Comparison of ENCODE assay signal across 9 cellular contexts in genomic region chr10:59880976-59881510, GRCh38. TPM values are rescaled to one million over a fixed set of nuclear protein-coding genes. Genes with fewer than 3 reads are reported as not detected.
A peak's percentile ranks its signal among the peaks of the same experiment; 100 is the strongest.
DNase-seq lines count a peak whose midpoint lies in the region; ATAC-seq, FAIRE-seq and TF ChIP-seq lines count a peak whose summit lies in the region.
"Had no signal": no experiment of that assay in that cellular context is flagged by ENCODE, and none has a peak within 500 bp of the region (broad histone marks: within the 10 kb centered on the region; RNA-seq: fewer than 3 reads in every experiment).

No MANE protein-coding gene starts in this region.

- intact Hi-C loops in right lobe of liver (cut with DNase I) = no loop called here

- peak; percentile 77 for DNase-seq in activated CD8-positive, alpha-beta memory T cell treated with anti-CD3 and anti-CD28 coated beads, Interleukin-2, amount 50 U/mL, for 48 hours
- DNase-seq in stimulated activated CD4-positive, alpha-beta T cell treated with anti-CD3 and anti-CD28 coated beads, Interleukin-4, amount 100 ng/mL, for 1 hour = peak; percentile 63
- DNase-seq in COLO668 (lab: John Stamatoyannopoulos, UW; ENCODE audit: unreplicated experiment) = no peak
- no peak for DNase-seq in right lobe of liver
- DNase-seq in frontal cortex (ENCODE audit: low spot score in 2 of 2) = no peak

- H3K27ac ChIP-seq in right lobe of liver = no peak overlapping the region

- no peak for TF ChIP-seq POLR2A in right lobe of liver (IDR thresholded peaks at IDR 0.05)

- no peaks in the 10 kb centered on the region for H3K9me3 ChIP-seq in right lobe of liver

- no peaks in the 10 kb centered on the region for H3K27me3 ChIP-seq in right lobe of liver

- TF ChIP-seq CTCF in right lobe of liver (IDR thresholded peaks at IDR 0.05) = no peak

- ATAC-seq in GM19035 (IDR thresholded peaks at IDR 0.05; ENCODE audit: unreplicated experiment) (peak; percentile 56), HG03060 (IDR thresholded peaks at IDR 0.05; ENCODE audit: low read depth, unreplicated experiment) (peak; percentile 33), esophagus mucosa (no peak), right lobe of liver (no peak)

- no peak for FAIRE-seq in frontal cortex (lab: Jason Lieb, UNC)
- FAIRE-seq: colon had no signal

- no peak overlapping the region for H3K4me3 ChIP-seq in right lobe of liver

- H3K4me1 ChIP-seq in right lobe of liver = peaks cover 0 to 11% (median 0%) of the 10 kb centered on the region in 4 donors

- 80% methylated on average over 3 of the region's 6 CpGs for WGBS in right lobe of liver (ENCODE audit: insufficient coverage, low coverage, low lambda C conversion rate, missing lambda C conversion rate)

- H3K36me3 ChIP-seq in right lobe of liver = no peaks in the 10 kb centered on the region

RNA-seq across cellular contexts. Expression of gene CCDC6, which starts 25.3 kb away (rescaled TPM):
- total RNA-seq in esophagus mucosa (56.8 TPM), right lobe of liver (10 to 100 TPM in 5 of 6 experiments, 1 to 10 TPM in 1; 9.2 to 20.4 (median 14.8) TPM), frontal cortex (29.8 TPM)

Comparison
In these comparisons a context has a peak if more than half of its experiments do, and no peak if none do; other contexts are left out.
1. ATAC-seq: peak in GM19035 (single experiment) and HG03060 (single experiment); none in esophagus mucosa (single experiment) and right lobe of liver (0 of 4).
2. DNase-seq: peak in activated CD8-positive, alpha-beta memory T cell treated with anti-CD3 and anti-CD28 coated beads, Interleukin-2, amount 50 U/mL, for 48 hours (single experiment) and stimulated activated CD4-positive, alpha-beta T cell treated with anti-CD3 and anti-CD28 coated beads, Interleukin-4, amount 100 ng/mL, for 1 hour (single experiment); none in COLO668 (single experiment), right lobe of liver (0 of 3) and frontal cortex (0 of 2).